Comparison of ENCODE assay signal across 2 cellular contexts in the genomic region with DNA sequence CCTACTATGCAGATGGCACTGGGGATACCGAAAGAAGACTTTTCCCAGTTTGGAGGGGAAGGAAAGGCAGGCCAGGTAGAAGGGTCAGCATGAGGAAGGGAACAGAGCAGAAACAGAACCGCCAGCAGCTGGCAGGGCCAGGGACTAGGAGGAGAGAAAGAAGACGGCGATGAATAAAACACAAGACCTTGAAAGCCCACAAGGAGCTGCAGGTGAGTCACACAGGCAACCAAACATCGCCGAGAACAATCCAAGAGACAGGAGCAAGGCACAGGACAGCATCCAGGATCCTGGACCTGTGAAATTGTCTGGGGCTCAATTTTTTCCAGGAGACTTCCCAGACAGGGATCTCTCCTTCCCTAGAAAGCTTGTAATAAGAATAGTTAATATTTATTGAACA.
TF ChIP-seq lines count a peak whose summit lies in the region.

No MANE protein-coding gene starts in this region.

TF ChIP-seq in A549, 52 proteins besides CTCF, POLR2A, EP300 and RAD21 (continued from another document):
- TF ChIP-seq, protein P1, sequence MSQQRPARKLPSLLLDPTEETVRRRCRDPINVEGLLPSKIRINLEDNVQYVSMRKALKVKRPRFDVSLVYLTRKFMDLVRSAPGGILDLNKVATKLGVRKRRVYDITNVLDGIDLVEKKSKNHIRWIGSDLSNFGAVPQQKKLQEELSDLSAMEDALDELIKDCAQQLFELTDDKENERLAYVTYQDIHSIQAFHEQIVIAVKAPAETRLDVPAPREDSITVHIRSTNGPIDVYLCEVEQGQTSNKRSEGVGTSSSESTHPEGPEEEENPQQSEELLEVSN (IDR thresholded peaks at IDR 0.05; ENCODE audit: borderline replicate concordance, low read depth), result no peak
- no peak for TF ChIP-seq CHD2 (IDR thresholded peaks at IDR 0.05; ENCODE audit: low read length, partially characterized antibody)
- TF ChIP-seq PHF8 (IDR thresholded peaks at IDR 0.05; ENCODE audit: borderline replicate concordance, low read depth), result no peak

TF ChIP-seq in SK-N-SH treated with all-trans-retinoic acid at 6 μM for 48 hours, 23 proteins besides CTCF, POLR2A, EP300 and RAD21 (continued from another document):
- no peak for TF ChIP-seq PATZ1 (CRISPR knock-in tag; IDR thresholded peaks at IDR 0.05; ENCODE audit: borderline replicate concordance)
